ENCODE assay signal across 8 cellular contexts in genomic region chr5:65624025-65624569, GRCh38. TPM values are rescaled to one million over a fixed set of nuclear protein-coding genes. Genes with fewer than 3 reads are reported as not detected.
DNase-seq lines count a peak whose midpoint lies in the region; ATAC-seq, FAIRE-seq and TF ChIP-seq lines count a peak whose summit lies in the region.

Gene TRIM23 (minus strand): TSS chr5:65624333. CDS start chr5:65624274, 59 bp downstream.

- 0 out of 2 replicates have a peak, but pooled peaks have one; percentile 10 for TF ChIP-seq CTCF in BE2C (IDR thresholded peaks at IDR 0.05; ENCODE audit: low read depth, low read length)

- no peaks in the 10 kb centered on the region for H3K9me3 ChIP-seq in BE2C

- peak; percentile 95 for ATAC-seq in HG03442 (IDR thresholded peaks at IDR 0.05; ENCODE audit: unreplicated experiment)

- H3K27ac ChIP-seq in cingulate gyrus (ENCODE audit: low read depth, low read length) = peak within 1 kb of the TSS; percentile 87

- DNase-seq in BE2C = peak; percentile 93
- DNase-seq in GM19239 (ENCODE audit: insufficient read length, low spot score) = peak; percentile 44
- peak; percentile 87 for DNase-seq in NCI-H510A treated with DMSO at 0.1 percent for 48 hours (lab: John Stamatoyannopoulos, UW)
- DNase-seq in activated CD4-positive, alpha-beta T cell treated with anti-CD3 and anti-CD28 coated beads for 24 hours (ENCODE audit: low read depth in 2 of 2) = peak; percentile 79
- DNase-seq in left kidney (ENCODE audit: low read depth, low spot score) = peak; percentile 98
- DNase-seq in stimulated activated CD4-positive, alpha-beta T cell treated with anti-CD3 and anti-CD28 coated beads, Interleukin-1b, Interleukin-23, amount 100 ng/mL, for 48 hours = peak; percentile 92

- peak; percentile 95 for FAIRE-seq in GM19239 (lab: Jason Lieb, UNC)

- H3K27me3 ChIP-seq in BE2C = no peaks in the 10 kb centered on the region

- no peaks in the 10 kb centered on the region for H3K4me1 ChIP-seq in BE2C

- peak within 1 kb of the TSS; percentile 78 for H3K4me3 ChIP-seq in BE2C (ENCODE audit: low read depth, low read length)

- no peaks in the 10 kb centered on the region; the same call in 1 of the 2 replicates for H3K36me3 ChIP-seq in BE2C

RNA-seq across cellular contexts. Expression of gene TRIM23, which starts in this region (rescaled TPM):
- polyA plus RNA-seq in BE2C (2012; ENCODE audit: insufficient read depth, insufficient read length, low read depth) = 8.7 TPM

Comparison
In these comparisons a context has a peak if more than half of its experiments do, and no peak if none do; other contexts are left out.
1. Peak in every context shown above with its lines: DNase-seq, ATAC-seq, H3K4me3 ChIP-seq and H3K27ac ChIP-seq.
2. DNase-seq: peak in every context shown above with its lines; median percentile 98 in left kidney; 93 in BE2C; 92 in stimulated activated CD4-positive, alpha-beta T cell treated with anti-CD3 and anti-CD28 coated beads, Interleukin-1b, Interleukin-23, amount 100 ng/mL, for 48 hours; 87 in NCI-H510A treated with DMSO at 0.1 percent for 48 hours; 79 in activated CD4-positive, alpha-beta T cell treated with anti-CD3 and anti-CD28 coated beads for 24 hours; 44 in GM19239.